ENCODE assay signal across 20 cellular contexts in the genomic region with DNA sequence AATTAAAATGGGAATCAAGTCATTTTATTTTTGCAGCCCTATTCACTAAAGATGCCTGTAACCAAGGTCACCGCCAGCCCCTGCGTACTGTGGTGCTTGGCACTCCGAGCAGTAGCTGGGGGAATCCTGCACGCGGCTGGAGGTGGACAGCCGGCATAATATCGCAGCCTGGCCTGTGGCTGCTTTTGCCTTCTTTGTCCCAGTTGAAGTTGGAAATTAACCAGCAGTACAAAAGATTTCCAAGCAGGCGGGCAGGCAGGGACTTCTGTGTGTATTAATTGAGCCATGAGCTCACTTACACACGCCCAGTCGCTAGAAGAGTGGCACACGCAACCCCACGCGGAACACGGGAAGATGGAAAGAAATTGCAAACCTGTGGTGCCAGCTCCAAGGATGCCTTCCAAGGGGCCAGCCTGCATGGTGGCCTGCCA.
DNase-seq lines count a peak whose midpoint lies in the region; ATAC-seq, FAIRE-seq and TF ChIP-seq lines count a peak whose summit lies in the region.
"Had no signal": no experiment of that assay in that cellular context is flagged by ENCODE, and none has a peak within 500 bp of the region (broad histone marks: within the 10 kb centered on the region; RNA-seq: fewer than 3 reads in every experiment).

No MANE protein-coding gene starts in this region.

- DNase-seq in right lobe of liver (peak; percentile 13 to 43 (median 35)), HepG2 (ENCODE audit: low spot score) (no peak), head of caudate nucleus (peak in 22 of 42 donors; percentile 8 to 46 (median 28)), prostate gland (ENCODE audit: low spot score) (peak; percentile 2), GM19239 (ENCODE audit: insufficient read length, low spot score) (no peak), activated gamma-delta T cell treated with Interleukin-2 at 50 U/mL for 16 hours (no peak)
- DNase-seq: activated CD4-positive, alpha-beta T cell treated with anti-CD3 and anti-CD28 coated beads, Interleukin-2, amount 50 U/mL, for 1 hour; activated naive CD4-positive, alpha-beta T cell treated with anti-CD3 and anti-CD28 coated beads for 36 hours; CD4-positive, alpha-beta memory T cell; foreskin keratinocyte; GDM1; immature natural killer cell; NCI-H1436; NCI-H510A treated with DMSO at 0.1 percent for 48 hours; T-helper 17 cell had no signal

- no peak overlapping the region for H3K4me2 ChIP-seq in HepG2 (ENCODE audit: low read depth, low read length)
- H3K4me2 ChIP-seq: hepatocyte had no signal

- H2AFZ ChIP-seq in HepG2 (ENCODE audit: low read length), result no peak overlapping the region
- H2AFZ ChIP-seq: hepatocyte had no signal

- peaks cover 0 to 10% (median 0%) of the 10 kb centered on the region in 4 donors for H3K36me3 ChIP-seq in right lobe of liver
- no peaks in the 10 kb centered on the region for H3K36me3 ChIP-seq in HepG2 (replicated peaks in 1 of 2; ENCODE audit: control insufficient read depth in 1 of 2, insufficient read depth in 2 of 2, low read length in 2 of 2)
- H3K36me3 ChIP-seq in prostate gland, result no peaks in the 10 kb centered on the region

- no peak overlapping the region for H3K9ac ChIP-seq in HepG2 (ENCODE audit: insufficient read depth, low read depth, low read length)

- FAIRE-seq in HepG2 (lab: Jason Lieb, UNC), result no peak
- FAIRE-seq in GM19239 (lab: Jason Lieb, UNC), result no peak
- FAIRE-seq: K562, urothelium cell line had no signal

- TF ChIP-seq EP300 in HepG2 (IDR thresholded peaks at IDR 0.05; ENCODE audit: low read depth in 2 of 2, low read length in 2 of 2), result no peak
- TF ChIP-seq EP300 in HepG2 (CRISPR knock-in tag; IDR thresholded peaks at IDR 0.05; ENCODE audit: borderline replicate concordance), result no peak

- H3K4me1 ChIP-seq in right lobe of liver (peaks cover 0 to 49% (median 22%) of the 10 kb centered on the region in 4 donors), HepG2 (ENCODE audit: insufficient read depth, low read length) (no peaks in the 10 kb centered on the region; the same call in 1 of the 2 replicates), prostate gland (replicated peaks) (no peaks in the 10 kb centered on the region)
- H3K4me1 ChIP-seq: foreskin keratinocyte, Peyer's patch had no signal

- H3K27ac ChIP-seq in right lobe of liver, result peak overlapping the region in 2 of 3 donors; percentile 82 to 83
- no peak overlapping the region for H3K27ac ChIP-seq in HepG2 (ENCODE audit: extremely low read length, insufficient read depth, low read length)
- H3K27ac ChIP-seq in prostate gland, result no peak overlapping the region
- H3K27ac ChIP-seq: foreskin keratinocyte, hepatocyte, Peyer's patch had no signal

- H3K27me3 ChIP-seq in right lobe of liver (no peaks in the 10 kb centered on the region), HepG2 (ENCODE audit: control insufficient read depth in 1 of 2, insufficient read depth in 2 of 2, low read length in 2 of 2) (no peaks in the 10 kb centered on the region), prostate gland (replicated peaks; ENCODE audit: insufficient read depth) (no peaks in the 10 kb centered on the region)
- H3K27me3 ChIP-seq: foreskin keratinocyte, hepatocyte, Peyer's patch had no signal

- H3K9me3 ChIP-seq in right lobe of liver, result no peaks in the 10 kb centered on the region
- peaks cover 13% of the 10 kb centered on the region; the same call in 1 of the 2 replicates for H3K9me3 ChIP-seq in HepG2 (ENCODE audit: low read length)
- H3K9me3 ChIP-seq in prostate gland, result no peaks in the 10 kb centered on the region
- H3K9me3 ChIP-seq: Peyer's patch had no signal

- POLR2A ChIA-PET in HepG2 (lab: Yijun Ruan, JAX), result no interaction called here

- BruUV-seq in HepG2 (replicated peaks; lab: Mats Ljungman, UMichigan), result no TSS peak

- H3K4me3 ChIP-seq in right lobe of liver (no peak overlapping the region), HepG2 (replicated peaks in 1 of 3; ENCODE audit: insufficient read depth in 1 of 3, low read depth in 2 of 3, low read length in 3 of 3) (no peak overlapping the region), prostate gland (no peak overlapping the region)
- H3K4me3 ChIP-seq: hepatocyte, K562, Peyer's patch had no signal

- no peaks in the 10 kb centered on the region for H3K79me2 ChIP-seq in HepG2 (ENCODE audit: insufficient read depth, low read length)
- H3K79me2 ChIP-seq: hepatocyte had no signal

- no peak for TF ChIP-seq POLR2A in right lobe of liver (IDR thresholded peaks at IDR 0.05)
- TF ChIP-seq POLR2A in HepG2 (IDR thresholded peaks at IDR 0.05; ENCODE audit: insufficient read depth in 1 of 2, low read depth in 2 of 2, low read length in 2 of 2), result no peak
- TF ChIP-seq POLR2A in prostate gland (IDR thresholded peaks at IDR 0.05), result no peak

- CTCF ChIA-PET in HepG2 (lab: Yijun Ruan, JAX; ENCODE audit: low intra/inter-chr PET ratio, low total read pairs), result no interaction called here

- intact Hi-C loops in right lobe of liver (cut with DNase I) (no loop called here), HepG2 (cut with micrococcal nuclease; ENCODE audit: unreplicated experiment) (no loop called here), head of caudate nucleus (cut with DNase I) (no loop called here), prostate gland (cut with DNase I) (no loop called here)

- 73% methylated on average over 3 of the region's 14 CpGs for WGBS in right lobe of liver (ENCODE audit: insufficient coverage, low coverage, low lambda C conversion rate, missing lambda C conversion rate)
- 91% methylated on average over 14 of the region's 14 CpGs for WGBS in HepG2 (ENCODE audit: low lambda C conversion rate)
- 94% methylated on average over 14 of the region's 14 CpGs for WGBS in prostate gland

- ATAC-seq in right lobe of liver (no peak), HepG2 (no peak), GM21576 (IDR thresholded peaks at IDR 0.05; ENCODE audit: unreplicated experiment) (no peak)
- ATAC-seq: foreskin keratinocyte, K562, T-helper 17 cell had no signal

- TF ChIP-seq RAD21 in HepG2 (CRISPR knock-in tag; IDR thresholded peaks at IDR 0.05), result no peak

- TF ChIP-seq CTCF in right lobe of liver (IDR thresholded peaks at IDR 0.05) (no peak), HepG2 (CRISPR knock-in tag; IDR thresholded peaks at IDR 0.05) (no peak), prostate gland (IDR thresholded peaks at IDR 0.05) (no peak)

- H4K20me1 ChIP-seq in HepG2 (ENCODE audit: insufficient read depth, low read length), result no peaks in the 10 kb centered on the region

- in situ Hi-C loops in HepG2 (cut with HindIII; ENCODE audit: extremely low pct_ligation_motif_present, low pct_unique_long_range_greater_than_20kb), result no loop called here

TF ChIP-seq in HepG2, 621 proteins besides CTCF, POLR2A, EP300 and RAD21 (continues in another document):
- no peak for TF ChIP-seq ZNF567 (CRISPR knock-in tag; IDR thresholded peaks at IDR 0.05; ENCODE audit: borderline replicate concordance)
- no peak for TF ChIP-seq GPN1 (CRISPR knock-in tag; IDR thresholded peaks at IDR 0.05; ENCODE audit: borderline replicate concordance)
- no peak for TF ChIP-seq NFE2L2 (IDR thresholded peaks at IDR 0.05; ENCODE audit: low read length)
- no peak for TF ChIP-seq FOSL1 (CRISPR knock-in tag; IDR thresholded peaks at IDR 0.05; ENCODE audit: borderline replicate concordance)
- TF ChIP-seq, protein P1, sequence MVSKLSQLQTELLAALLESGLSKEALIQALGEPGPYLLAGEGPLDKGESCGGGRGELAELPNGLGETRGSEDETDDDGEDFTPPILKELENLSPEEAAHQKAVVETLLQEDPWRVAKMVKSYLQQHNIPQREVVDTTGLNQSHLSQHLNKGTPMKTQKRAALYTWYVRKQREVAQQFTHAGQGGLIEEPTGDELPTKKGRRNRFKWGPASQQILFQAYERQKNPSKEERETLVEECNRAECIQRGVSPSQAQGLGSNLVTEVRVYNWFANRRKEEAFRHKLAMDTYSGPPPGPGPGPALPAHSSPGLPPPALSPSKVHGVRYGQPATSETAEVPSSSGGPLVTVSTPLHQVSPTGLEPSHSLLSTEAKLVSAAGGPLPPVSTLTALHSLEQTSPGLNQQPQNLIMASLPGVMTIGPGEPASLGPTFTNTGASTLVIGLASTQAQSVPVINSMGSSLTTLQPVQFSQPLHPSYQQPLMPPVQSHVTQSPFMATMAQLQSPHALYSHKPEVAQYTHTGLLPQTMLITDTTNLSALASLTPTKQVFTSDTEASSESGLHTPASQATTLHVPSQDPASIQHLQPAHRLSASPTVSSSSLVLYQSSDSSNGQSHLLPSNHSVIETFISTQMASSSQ (IDR thresholded peaks at IDR 0.05; ENCODE audit: low read depth), result no peak
- TF ChIP-seq, protein P1 (CRISPR knock-in tag; IDR thresholded peaks at IDR 0.05; ENCODE audit: borderline replicate concordance), result no peak
- TF ChIP-seq, protein P2, sequence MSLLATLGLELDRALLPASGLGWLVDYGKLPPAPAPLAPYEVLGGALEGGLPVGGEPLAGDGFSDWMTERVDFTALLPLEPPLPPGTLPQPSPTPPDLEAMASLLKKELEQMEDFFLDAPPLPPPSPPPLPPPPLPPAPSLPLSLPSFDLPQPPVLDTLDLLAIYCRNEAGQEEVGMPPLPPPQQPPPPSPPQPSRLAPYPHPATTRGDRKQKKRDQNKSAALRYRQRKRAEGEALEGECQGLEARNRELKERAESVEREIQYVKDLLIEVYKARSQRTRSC (CRISPR knock-in tag; IDR thresholded peaks at IDR 0.05; ENCODE audit: low read depth), result no peak
- no peak for TF ChIP-seq ZNF460 (CRISPR knock-in tag; IDR thresholded peaks at IDR 0.05; ENCODE audit: borderline replicate concordance)
- TF ChIP-seq CEBPG (CRISPR knock-in tag; IDR thresholded peaks at IDR 0.05), result no peak
- TF ChIP-seq RFX1 (IDR thresholded peaks at IDR 0.05), result no peak
- TF ChIP-seq ZNF614 (CRISPR knock-in tag; IDR thresholded peaks at IDR 0.05; ENCODE audit: borderline replicate concordance), result no peak
- TF ChIP-seq ZNF263 (CRISPR knock-in tag; IDR thresholded peaks at IDR 0.05), result no peak
- no peak for TF ChIP-seq HMGA1 (CRISPR knock-in tag; conservative IDR thresholded peaks at IDR 0.05)
- no peak for TF ChIP-seq KLF16 (CRISPR knock-in tag; IDR thresholded peaks at IDR 0.05)
- no peak for TF ChIP-seq TAF15 (IDR thresholded peaks at IDR 0.05; ENCODE audit: low read depth, low read length, poor library complexity, severe bottlenecking)

Comparison
In these comparisons a context has a peak if more than half of its experiments do, and no peak if none do; other contexts are left out.
1. DNase-seq: peak in right lobe of liver (3 of 3), head of caudate nucleus (22 of 42) and prostate gland (single experiment); none in HepG2 (single experiment), GM19239 (single experiment) and activated gamma-delta T cell treated with Interleukin-2 at 50 U/mL for 16 hours (single experiment).
2. H3K27ac ChIP-seq: peak in right lobe of liver (2 of 3); none in HepG2 (single experiment) and prostate gland (0 of 2).